Comparison of ENCODE assay signal across 8 cellular contexts in genomic region chr7:6057316-6058128, GRCh38. TPM values are rescaled to one million over a fixed set of nuclear protein-coding genes. Genes with fewer than 3 reads are reported as not detected.
DNase-seq lines count a peak whose midpoint lies in the region; ATAC-seq lines count a peak whose summit lies in the region.

No MANE protein-coding gene starts in this region.

- H3K9ac ChIP-seq in iPS-15b (ENCODE audit: low read depth, low read length): no peak overlapping the region
- peak overlapping the region in 1 of 5 donors; percentile 52 for H3K9ac ChIP-seq in subcutaneous abdominal adipose tissue (ENCODE audit: low read length in 5 of 5)

- no peak for ATAC-seq in activated CD8-positive, alpha-beta memory T cell treated with anti-CD3 and anti-CD28 coated beads, Interleukin-2, amount 10 ng/mL, durations not matched to agents 7 days and 5 days
- ATAC-seq in GM21390 (IDR thresholded peaks at IDR 0.05; ENCODE audit: unreplicated experiment): no peak

- no peaks in the 10 kb centered on the region for H3K4me1 ChIP-seq in iPS-15b (ENCODE audit: control insufficient read depth, insufficient read depth, low read length)
- H3K4me1 ChIP-seq in subcutaneous abdominal adipose tissue (ENCODE audit: control insufficient read depth in 5 of 5, insufficient read depth in 5 of 5, low read length in 5 of 5): peaks cover 0 to 22% (median 20%) of the 10 kb centered on the region in 5 donors

- DNase-seq in activated CD8-positive, alpha-beta memory T cell treated with anti-CD3 and anti-CD28 coated beads, Interleukin-2, amount 10 ng/mL, durations not matched to agents 7 days and 5 days: no peak
- no peak for DNase-seq in activated CD8-positive, alpha-beta memory T cell treated with anti-CD3 and anti-CD28 coated beads, Interleukin-2, amount 50 U/mL, for 48 hours
- DNase-seq in activated CD4-positive, alpha-beta memory T cell treated with anti-CD3 and anti-CD28 coated beads, Interleukin-2, amount 10 ng/mL, durations not matched to agents 7 days and 5 days: no peak
- no peak for DNase-seq in head of caudate nucleus
- DNase-seq in NCI-H187 (lab: John Stamatoyannopoulos, UW): no peak

- H3K27me3 ChIP-seq in iPS-15b (ENCODE audit: control insufficient read depth, insufficient read depth, low read length) (no peaks in the 10 kb centered on the region), subcutaneous abdominal adipose tissue (ENCODE audit: control insufficient read depth in 5 of 5, insufficient read depth in 4 of 5, low read length in 5 of 5) (no peaks in the 10 kb centered on the region)

- peak overlapping the region; percentile 98 for H3K27ac Mint-ChIP-seq in activated CD8-positive, alpha-beta memory T cell treated with anti-CD3 and anti-CD28 coated beads, Interleukin-2, amount 10 ng/mL, durations not matched to agents 7 days and 5 days
- peak overlapping the region; percentile 99 for H3K27ac Mint-ChIP-seq in activated CD4-positive, alpha-beta memory T cell treated with anti-CD3 and anti-CD28 coated beads, Interleukin-2, amount 10 ng/mL, durations not matched to agents 7 days and 5 days

- H3K36me3 ChIP-seq in iPS-15b (ENCODE audit: control insufficient read depth, insufficient read depth, low read length) (peaks cover 5% of the 10 kb centered on the region), subcutaneous abdominal adipose tissue (ENCODE audit: control insufficient read depth in 5 of 5, insufficient read depth in 5 of 5, low read length in 5 of 5) (peaks cover 0 to 8% (median 5%) of the 10 kb centered on the region in 5 donors)

- H3K9me3 Mint-ChIP-seq in activated CD8-positive, alpha-beta memory T cell treated with anti-CD3 and anti-CD28 coated beads, Interleukin-2, amount 10 ng/mL, durations not matched to agents 7 days and 5 days (ENCODE audit: low read depth): no peaks in the 10 kb centered on the region
- no peaks in the 10 kb centered on the region for H3K9me3 Mint-ChIP-seq in activated CD4-positive, alpha-beta memory T cell treated with anti-CD3 and anti-CD28 coated beads, Interleukin-2, amount 10 ng/mL, durations not matched to agents 7 days and 5 days

- CTCF ChIA-PET in activated CD8-positive, alpha-beta memory T cell treated with anti-CD3 and anti-CD28 coated beads, Interleukin-2, amount 10 ng/mL, durations not matched to agents 7 days and 5 days (lab: Charles Lee): interaction anchor here (0.9 to 1.1 kb wide), 5 partner anchors 25 to 293 kb away, joined by 3 to 4 read pairs (median 3); no protein-coding TSS in a partner anchor
- CTCF ChIA-PET in activated CD4-positive, alpha-beta memory T cell treated with anti-CD3 and anti-CD28 coated beads, Interleukin-2, amount 10 ng/mL, durations not matched to agents 7 days and 5 days (lab: Charles Lee): interaction anchor here (0.9 to 1.4 kb wide), 5 partner anchors 10 to 60 kb away, joined by 3 to 7 read pairs (median 3); partner anchors contain the start of gene PMS2

- intact Hi-C loops in head of caudate nucleus (cut with DNase I): no loop called here

- peak overlapping the region; percentile 80 for H3K27ac ChIP-seq in subcutaneous abdominal adipose tissue (ENCODE audit: low read depth, low read length)

- H3K4me1 Mint-ChIP-seq in activated CD8-positive, alpha-beta memory T cell treated with anti-CD3 and anti-CD28 coated beads, Interleukin-2, amount 10 ng/mL, durations not matched to agents 7 days and 5 days: peaks cover 24% of the 10 kb centered on the region
- peaks cover 25% of the 10 kb centered on the region for H3K4me1 Mint-ChIP-seq in activated CD4-positive, alpha-beta memory T cell treated with anti-CD3 and anti-CD28 coated beads, Interleukin-2, amount 10 ng/mL, durations not matched to agents 7 days and 5 days

- H3K4me3 Mint-ChIP-seq in activated CD8-positive, alpha-beta memory T cell treated with anti-CD3 and anti-CD28 coated beads, Interleukin-2, amount 10 ng/mL, durations not matched to agents 7 days and 5 days: peak overlapping the region; percentile 95
- peak overlapping the region; percentile 97 for H3K4me3 Mint-ChIP-seq in activated CD4-positive, alpha-beta memory T cell treated with anti-CD3 and anti-CD28 coated beads, Interleukin-2, amount 10 ng/mL, durations not matched to agents 7 days and 5 days

- no peaks in the 10 kb centered on the region for H3K9me3 ChIP-seq in iPS-15b (ENCODE audit: control insufficient read depth, insufficient read depth, low read length)
- H3K9me3 ChIP-seq in subcutaneous abdominal adipose tissue (ENCODE audit: control insufficient read depth in 5 of 5, low read length in 5 of 5): no peaks in the 10 kb centered on the region

- POLR2A ChIA-PET in activated CD4-positive, alpha-beta memory T cell treated with anti-CD3 and anti-CD28 coated beads, Interleukin-2, amount 10 ng/mL, durations not matched to agents 7 days and 5 days (lab: Charles Lee): interaction anchor here (0.7 kb wide), 1 partner anchor 497 kb away, joined by 3 read pairs; no protein-coding TSS in a partner anchor

- H3K4me3 ChIP-seq in iPS-15b (ENCODE audit: low read depth, low read length) (peak overlapping the region; percentile 82), subcutaneous abdominal adipose tissue (ENCODE audit: low read depth in 1 of 5, low read length in 5 of 5) (peak overlapping the region in 4 of 5 donors; percentile 75 to 91 (median 86))

- H3K36me3 Mint-ChIP-seq in activated CD8-positive, alpha-beta memory T cell treated with anti-CD3 and anti-CD28 coated beads, Interleukin-2, amount 10 ng/mL, durations not matched to agents 7 days and 5 days: peaks cover 11% of the 10 kb centered on the region
- H3K36me3 Mint-ChIP-seq in activated CD4-positive, alpha-beta memory T cell treated with anti-CD3 and anti-CD28 coated beads, Interleukin-2, amount 10 ng/mL, durations not matched to agents 7 days and 5 days (ENCODE audit: low read depth): peaks cover 19% of the 10 kb centered on the region

- no peaks in the 10 kb centered on the region for H3K27me3 Mint-ChIP-seq in activated CD8-positive, alpha-beta memory T cell treated with anti-CD3 and anti-CD28 coated beads, Interleukin-2, amount 10 ng/mL, durations not matched to agents 7 days and 5 days
- H3K27me3 Mint-ChIP-seq in activated CD4-positive, alpha-beta memory T cell treated with anti-CD3 and anti-CD28 coated beads, Interleukin-2, amount 10 ng/mL, durations not matched to agents 7 days and 5 days: no peaks in the 10 kb centered on the region

RNA-seq across cellular contexts. Expression of gene EIF2AK1, which starts 1.5 kb away (rescaled TPM):
- total RNA-seq in activated CD8-positive, alpha-beta memory T cell treated with anti-CD3 and anti-CD28 coated beads, Interleukin-2, amount 10 ng/mL, durations not matched to agents 7 days and 5 days: 100 to 1,000 TPM; 110 to 124 TPM
- 100 to 1,000 TPM; 118 to 124 TPM for total RNA-seq in activated CD4-positive, alpha-beta memory T cell treated with anti-CD3 and anti-CD28 coated beads, Interleukin-2, amount 10 ng/mL, durations not matched to agents 7 days and 5 days

RNA-seq across cellular contexts. Expression of gene ANKRD61, which starts 26.3 kb away (rescaled TPM):
- total RNA-seq in activated CD8-positive, alpha-beta memory T cell treated with anti-CD3 and anti-CD28 coated beads, Interleukin-2, amount 10 ng/mL, durations not matched to agents 7 days and 5 days: under 1 TPM; 0.38 to 0.47 TPM
- total RNA-seq in activated CD4-positive, alpha-beta memory T cell treated with anti-CD3 and anti-CD28 coated beads, Interleukin-2, amount 10 ng/mL, durations not matched to agents 7 days and 5 days: under 1 TPM in 1 of 2 experiments, not detected in 1; 0.20 TPM

RNA-seq across cellular contexts. Expression of gene USP42, which starts 47.2 kb away (rescaled TPM):
- 10 to 100 TPM; 16.0 to 16.2 TPM for total RNA-seq in activated CD8-positive, alpha-beta memory T cell treated with anti-CD3 and anti-CD28 coated beads, Interleukin-2, amount 10 ng/mL, durations not matched to agents 7 days and 5 days
- total RNA-seq in activated CD4-positive, alpha-beta memory T cell treated with anti-CD3 and anti-CD28 coated beads, Interleukin-2, amount 10 ng/mL, durations not matched to agents 7 days and 5 days: 10 to 100 TPM; 14.5 to 14.8 TPM

RNA-seq across cellular contexts. Expression of gene AIMP2, which starts 48.5 kb away (rescaled TPM):
- 10 to 100 TPM; 34.8 to 45.6 TPM for total RNA-seq in activated CD8-positive, alpha-beta memory T cell treated with anti-CD3 and anti-CD28 coated beads, Interleukin-2, amount 10 ng/mL, durations not matched to agents 7 days and 5 days
- total RNA-seq in activated CD4-positive, alpha-beta memory T cell treated with anti-CD3 and anti-CD28 coated beads, Interleukin-2, amount 10 ng/mL, durations not matched to agents 7 days and 5 days: 10 to 100 TPM; 21.9 to 22.3 TPM

RNA-seq across cellular contexts. Expression of gene PMS2, which starts 48.7 kb away (rescaled TPM):
- 10 to 100 TPM; 22.5 to 24.8 TPM for total RNA-seq in activated CD8-positive, alpha-beta memory T cell treated with anti-CD3 and anti-CD28 coated beads, Interleukin-2, amount 10 ng/mL, durations not matched to agents 7 days and 5 days
- total RNA-seq in activated CD4-positive, alpha-beta memory T cell treated with anti-CD3 and anti-CD28 coated beads, Interleukin-2, amount 10 ng/mL, durations not matched to agents 7 days and 5 days: 10 to 100 TPM; 19.7 to 21.2 TPM
